ENCODE assay signal across 9 cellular contexts in the genomic region with DNA sequence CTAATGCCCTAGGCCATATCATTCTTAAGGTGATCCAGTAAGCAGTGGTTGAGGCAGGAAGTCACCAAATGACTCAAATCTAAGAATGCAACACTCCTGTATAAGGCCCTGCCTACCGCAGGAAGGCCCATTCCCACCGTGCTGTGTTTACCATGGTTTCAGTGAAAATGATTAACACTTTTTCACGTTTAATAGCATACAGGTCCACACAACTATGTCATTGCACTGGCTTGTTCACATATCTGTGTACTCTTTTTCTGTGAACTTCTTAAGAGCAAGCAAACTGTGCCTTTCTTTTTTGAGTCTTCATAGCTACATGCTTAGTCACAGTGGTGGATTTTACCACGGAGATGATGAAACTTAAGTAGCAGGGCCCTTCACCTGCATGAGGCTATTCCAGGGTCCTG.
A peak's percentile ranks its signal among the peaks of the same experiment; 100 is the strongest.
DNase-seq lines count a peak whose midpoint lies in the region; ATAC-seq and TF ChIP-seq lines count a peak whose summit lies in the region.
"Had no signal": no experiment of that assay in that cellular context is flagged by ENCODE, and none has a peak within 500 bp of the region (broad histone marks: within the 10 kb centered on the region; RNA-seq: fewer than 3 reads in every experiment).

No MANE protein-coding gene starts in this region.

- H3K9me2 ChIP-seq in GM23338 (ENCODE audit: insufficient read depth), result no peaks in the 10 kb centered on the region

- DNase-seq in GM23338 (ENCODE audit: low spot score) (no peak), HS-5 (ENCODE audit: low read depth) (peak; percentile 36), iris pigment epithelial cell (ENCODE audit: low read depth) (peak; percentile 55), NCI-H2081 treated with DMSO at 0.1 percent for 48 hours (lab: John Stamatoyannopoulos, UW) (no peak), RPMI8226 (no peak), HFFc6 (no peak)
- DNase-seq in CD8-positive, alpha-beta memory T cell, result no peak
- DNase-seq: activated naive CD4-positive, alpha-beta T cell treated with anti-CD3 and anti-CD28 coated beads for 36 hours had no signal

- H3K79me2 ChIP-seq in GM23338 (replicated peaks; ENCODE audit: insufficient read depth), result no peaks in the 10 kb centered on the region

- H3K9me3 ChIP-seq in CD8-positive, alpha-beta memory T cell (ENCODE audit: low read length), result no peaks in the 10 kb centered on the region

- no peak overlapping the region for H3K4me3 Mint-ChIP-seq in GM23338
- no peak overlapping the region for H3K4me3 Mint-ChIP-seq in CD8-positive, alpha-beta memory T cell
- no peak overlapping the region for H3K4me3 Mint-ChIP-seq in HFFc6
- H3K4me3 Mint-ChIP-seq: activated naive CD4-positive, alpha-beta T cell treated with anti-CD3 and anti-CD28 coated beads for 36 hours had no signal

- H3K27ac Mint-ChIP-seq in GM23338, result peak overlapping the region; percentile 56; the same call in 1 of the 2 replicates
- H3K27ac Mint-ChIP-seq in CD8-positive, alpha-beta memory T cell, result no peak overlapping the region
- H3K27ac Mint-ChIP-seq in HFFc6, result no peak overlapping the region
- H3K27ac Mint-ChIP-seq: activated naive CD4-positive, alpha-beta T cell treated with anti-CD3 and anti-CD28 coated beads for 36 hours had no signal

- no peaks in the 10 kb centered on the region; the same call in 2 of the 3 replicates for H3K9me3 Mint-ChIP-seq in GM23338
- H3K9me3 Mint-ChIP-seq in CD8-positive, alpha-beta memory T cell, result peaks cover 0 to 2% (median 0%) of the 10 kb centered on the region in 5 donors
- peaks cover 15% of the 10 kb centered on the region for H3K9me3 Mint-ChIP-seq in HFFc6
- H3K9me3 Mint-ChIP-seq: activated naive CD4-positive, alpha-beta T cell treated with anti-CD3 and anti-CD28 coated beads for 36 hours had no signal

- TF ChIP-seq CTCF in GM23338 (conservative IDR thresholded peaks at IDR 0.05; ENCODE audit: low read depth in 2 of 2) (no peak), HFFc6 (IDR thresholded peaks at IDR 0.05) (no peak)

- H3K4me3 ChIP-seq in GM23338, result no peak overlapping the region
- H3K4me3 ChIP-seq in CD8-positive, alpha-beta memory T cell (ENCODE audit: low read length), result no peak overlapping the region

- CTCF ChIA-PET in CD8-positive, alpha-beta memory T cell (lab: Charles Lee), result no interaction called here

- peak; percentile 93 for ATAC-seq in GM18858 (IDR thresholded peaks at IDR 0.05; ENCODE audit: unreplicated experiment)
- ATAC-seq in GM23338, result no peak

- H3K36me3 Mint-ChIP-seq in GM23338 (ENCODE audit: low read depth) (no peaks in the 10 kb centered on the region), HFFc6 (ENCODE audit: low read depth) (no peaks in the 10 kb centered on the region)
- no peaks in the 10 kb centered on the region for H3K36me3 Mint-ChIP-seq in CD8-positive, alpha-beta memory T cell

- POLR2A ChIA-PET in CD8-positive, alpha-beta memory T cell (lab: Charles Lee), result no interaction called here

- H2AFZ ChIP-seq in GM23338, result no peak overlapping the region

- no peaks in the 10 kb centered on the region for H3K27me3 ChIP-seq in GM23338 (ENCODE audit: insufficient read depth)
- no peaks in the 10 kb centered on the region for H3K27me3 ChIP-seq in CD8-positive, alpha-beta memory T cell (ENCODE audit: insufficient read depth, low read length, poor library complexity, severe bottlenecking)

- H3K27me3 Mint-ChIP-seq in GM23338 (ENCODE audit: insufficient read depth, low read depth, poor library complexity) (peaks cover 2% of the 10 kb centered on the region), HFFc6 (ENCODE audit: insufficient read depth) (no peaks in the 10 kb centered on the region)
- no peaks in the 10 kb centered on the region for H3K27me3 Mint-ChIP-seq in CD8-positive, alpha-beta memory T cell

- H3K36me3 ChIP-seq in GM23338 (ENCODE audit: insufficient read depth), result no peaks in the 10 kb centered on the region
- H3K36me3 ChIP-seq in CD8-positive, alpha-beta memory T cell (ENCODE audit: insufficient read depth, low read length), result no peaks in the 10 kb centered on the region

- H3F3A ChIP-seq in GM23338 (replicated peaks; ENCODE audit: low read depth), result no peaks in the 10 kb centered on the region

- H3K4me1 Mint-ChIP-seq in GM23338, result peaks cover 6% of the 10 kb centered on the region; the same call in 2 of the 3 replicates
- H3K4me1 Mint-ChIP-seq in CD8-positive, alpha-beta memory T cell, result no peaks in the 10 kb centered on the region
- no peaks in the 10 kb centered on the region for H3K4me1 Mint-ChIP-seq in HFFc6 (ENCODE audit: low read depth)

- H3K4me1 ChIP-seq in GM23338 (ENCODE audit: insufficient read depth), result no peaks in the 10 kb centered on the region
- H3K4me1 ChIP-seq in CD8-positive, alpha-beta memory T cell (ENCODE audit: insufficient read depth, low read length), result no peaks in the 10 kb centered on the region

- no peak overlapping the region for H3K27ac ChIP-seq in GM23338 (ENCODE audit: low read depth)
- H3K27ac ChIP-seq in CD8-positive, alpha-beta memory T cell (ENCODE audit: low read depth, low read length), result no peak overlapping the region

- no peak overlapping the region for H3K4me2 ChIP-seq in GM23338

- H4K20me1 ChIP-seq in GM23338 (replicated peaks; ENCODE audit: insufficient read depth), result no peaks in the 10 kb centered on the region

TF ChIP-seq in GM23338, 12 proteins besides CTCF, POLR2A, EP300 and RAD21 (continues in another document):
- TF ChIP-seq, protein P1, sequence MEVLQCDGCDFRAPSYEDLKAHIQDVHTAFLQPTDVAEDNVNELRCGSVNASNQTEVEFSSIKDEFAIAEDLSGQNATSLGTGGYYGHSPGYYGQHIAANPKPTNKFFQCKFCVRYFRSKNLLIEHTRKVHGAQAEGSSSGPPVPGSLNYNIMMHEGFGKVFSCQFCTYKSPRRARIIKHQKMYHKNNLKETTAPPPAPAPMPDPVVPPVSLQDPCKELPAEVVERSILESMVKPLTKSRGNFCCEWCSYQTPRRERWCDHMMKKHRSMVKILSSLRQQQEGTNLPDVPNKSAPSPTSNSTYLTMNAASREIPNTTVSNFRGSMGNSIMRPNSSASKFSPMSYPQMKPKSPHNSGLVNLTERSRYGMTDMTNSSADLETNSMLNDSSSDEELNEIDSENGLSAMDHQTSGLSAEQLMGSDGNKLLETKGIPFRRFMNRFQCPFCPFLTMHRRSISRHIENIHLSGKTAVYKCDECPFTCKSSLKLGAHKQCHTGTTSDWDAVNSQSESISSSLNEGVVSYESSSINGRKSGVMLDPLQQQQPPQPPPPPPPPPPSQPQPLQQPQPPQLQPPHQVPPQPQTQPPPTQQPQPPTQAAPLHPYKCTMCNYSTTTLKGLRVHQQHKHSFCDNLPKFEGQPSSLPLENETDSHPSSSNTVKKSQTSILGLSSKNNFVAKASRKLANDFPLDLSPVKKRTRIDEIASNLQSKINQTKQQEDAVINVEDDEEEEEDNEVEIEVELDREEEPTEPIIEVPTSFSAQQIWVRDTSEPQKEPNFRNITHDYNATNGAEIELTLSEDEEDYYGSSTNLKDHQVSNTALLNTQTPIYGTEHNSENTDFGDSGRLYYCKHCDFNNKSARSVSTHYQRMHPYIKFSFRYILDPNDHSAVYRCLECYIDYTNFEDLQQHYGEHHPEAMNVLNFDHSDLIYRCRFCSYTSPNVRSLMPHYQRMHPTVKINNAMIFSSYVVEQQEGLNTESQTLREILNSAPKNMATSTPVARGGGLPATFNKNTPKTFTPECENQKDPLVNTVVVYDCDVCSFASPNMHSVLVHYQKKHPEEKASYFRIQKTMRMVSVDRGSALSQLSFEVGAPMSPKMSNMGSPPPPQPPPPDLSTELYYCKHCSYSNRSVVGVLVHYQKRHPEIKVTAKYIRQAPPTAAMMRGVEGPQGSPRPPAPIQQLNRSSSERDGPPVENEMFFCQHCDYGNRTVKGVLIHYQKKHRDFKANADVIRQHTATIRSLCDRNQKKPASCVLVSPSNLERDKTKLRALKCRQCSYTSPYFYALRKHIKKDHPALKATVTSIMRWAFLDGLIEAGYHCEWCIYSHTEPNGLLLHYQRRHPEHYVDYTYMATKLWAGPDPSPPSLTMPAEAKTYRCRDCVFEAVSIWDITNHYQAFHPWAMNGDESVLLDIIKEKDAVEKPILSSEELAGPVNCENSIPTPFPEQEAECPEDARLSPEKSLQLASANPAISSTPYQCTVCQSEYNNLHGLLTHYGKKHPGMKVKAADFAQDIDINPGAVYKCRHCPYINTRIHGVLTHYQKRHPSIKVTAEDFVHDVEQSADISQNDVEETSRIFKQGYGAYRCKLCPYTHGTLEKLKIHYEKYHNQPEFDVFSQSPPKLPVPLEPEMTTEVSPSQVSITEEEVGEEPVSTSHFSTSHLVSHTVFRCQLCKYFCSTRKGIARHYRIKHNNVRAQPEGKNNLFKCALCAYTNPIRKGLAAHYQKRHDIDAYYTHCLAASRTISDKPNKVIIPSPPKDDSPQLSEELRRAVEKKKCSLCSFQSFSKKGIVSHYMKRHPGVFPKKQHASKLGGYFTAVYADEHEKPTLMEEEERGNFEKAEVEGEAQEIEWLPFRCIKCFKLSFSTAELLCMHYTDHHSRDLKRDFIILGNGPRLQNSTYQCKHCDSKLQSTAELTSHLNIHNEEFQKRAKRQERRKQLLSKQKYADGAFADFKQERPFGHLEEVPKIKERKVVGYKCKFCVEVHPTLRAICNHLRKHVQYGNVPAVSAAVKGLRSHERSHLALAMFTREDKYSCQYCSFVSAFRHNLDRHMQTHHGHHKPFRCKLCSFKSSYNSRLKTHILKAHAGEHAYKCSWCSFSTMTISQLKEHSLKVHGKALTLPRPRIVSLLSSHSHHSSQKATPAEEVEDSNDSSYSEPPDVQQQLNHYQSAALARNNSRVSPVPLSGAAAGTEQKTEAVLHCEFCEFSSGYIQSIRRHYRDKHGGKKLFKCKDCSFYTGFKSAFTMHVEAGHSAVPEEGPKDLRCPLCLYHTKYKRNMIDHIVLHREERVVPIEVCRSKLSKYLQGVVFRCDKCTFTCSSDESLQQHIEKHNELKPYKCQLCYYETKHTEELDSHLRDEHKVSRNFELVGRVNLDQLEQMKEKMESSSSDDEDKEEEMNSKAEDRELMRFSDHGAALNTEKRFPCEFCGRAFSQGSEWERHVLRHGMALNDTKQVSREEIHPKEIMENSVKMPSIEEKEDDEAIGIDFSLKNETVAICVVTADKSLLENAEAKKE (CRISPR knock-in tag; IDR thresholded peaks at IDR 0.05), result no peak
- TF ChIP-seq EZH2phosphoT487 (IDR thresholded peaks at IDR 0.05; ENCODE audit: unreplicated experiment), result no peak
- TF ChIP-seq, protein P2, sequence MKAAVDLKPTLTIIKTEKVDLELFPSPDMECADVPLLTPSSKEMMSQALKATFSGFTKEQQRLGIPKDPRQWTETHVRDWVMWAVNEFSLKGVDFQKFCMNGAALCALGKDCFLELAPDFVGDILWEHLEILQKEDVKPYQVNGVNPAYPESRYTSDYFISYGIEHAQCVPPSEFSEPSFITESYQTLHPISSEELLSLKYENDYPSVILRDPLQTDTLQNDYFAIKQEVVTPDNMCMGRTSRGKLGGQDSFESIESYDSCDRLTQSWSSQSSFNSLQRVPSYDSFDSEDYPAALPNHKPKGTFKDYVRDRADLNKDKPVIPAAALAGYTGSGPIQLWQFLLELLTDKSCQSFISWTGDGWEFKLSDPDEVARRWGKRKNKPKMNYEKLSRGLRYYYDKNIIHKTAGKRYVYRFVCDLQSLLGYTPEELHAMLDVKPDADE (IDR thresholded peaks at IDR 0.05), result no peak
- TF ChIP-seq ZNF331 (CRISPR knock-in tag; IDR thresholded peaks at IDR 0.05; ENCODE audit: low read depth), result no peak

Comparison
In these comparisons a context has a peak if more than half of its experiments do, and no peak if none do; other contexts are left out.
1. DNase-seq: peak in HS-5 (single experiment) and iris pigment epithelial cell (single experiment); none in GM23338 (single experiment), NCI-H2081 treated with DMSO at 0.1 percent for 48 hours (single experiment), CD8-positive, alpha-beta memory T cell (0 of 5), RPMI8226 (single experiment) and HFFc6 (single experiment).